ENCODE assay signal across 9 cellular contexts in genomic region chr12:108495054-108495453, GRCh38. TPM values are rescaled to one million over a fixed set of nuclear protein-coding genes. Genes with fewer than 3 reads are reported as not detected.
DNase-seq lines count a peak whose midpoint lies in the region; ATAC-seq and TF ChIP-seq lines count a peak whose summit lies in the region.
"Had no signal": no experiment of that assay in that cellular context is flagged by ENCODE, and none has a peak within 500 bp of the region (broad histone marks: within the 10 kb centered on the region; RNA-seq: fewer than 3 reads in every experiment).

No MANE protein-coding gene starts in this region.

- intact Hi-C loops in activated CD4-positive, alpha-beta T cell treated with anti-CD3 and anti-CD28 coated beads for 36 hours (cut with DNase I, micrococcal nuclease), result no loop called here
- intact Hi-C loops in mammary epithelial cell (cut with micrococcal nuclease), result loop anchor here (1.0 to 10.0 kb wide), 8 partner anchors 38 to 818 kb away; no protein-coding TSS in a partner anchor

- BruUV-seq in mammary epithelial cell (replicated peaks; lab: Mats Ljungman, UMichigan), result no TSS peak

- no peaks in the 10 kb centered on the region for H4K20me1 ChIP-seq in mammary epithelial cell (ENCODE audit: insufficient read depth, low read length)

- H3K27ac ChIP-seq in mammary epithelial cell (ENCODE audit: insufficient read depth, low read depth, low read length), result no peak overlapping the region

- H3K79me2 ChIP-seq in mammary epithelial cell (ENCODE audit: insufficient read depth, low read length), result no peaks in the 10 kb centered on the region

- H3K9me3 ChIP-seq in mammary epithelial cell (replicated peaks; ENCODE audit: insufficient read depth, low read length), result no peaks in the 10 kb centered on the region

- in situ Hi-C loops in mammary epithelial cell (cut with MboI; ENCODE audit: low sequenced_read_pairs in 2 of 2), result no loop called here

- CTCF ChIA-PET in activated CD4-positive, alpha-beta T cell treated with anti-CD3 and anti-CD28 coated beads for 36 hours (lab: Charles Lee), result interaction anchor here (0.6 to 1.4 kb wide), 5 partner anchors 11 to 504 kb away, joined by 3 to 4 read pairs (median 3); no protein-coding TSS in a partner anchor
- CTCF ChIA-PET in mammary epithelial cell (lab: Charles Lee; ENCODE audit: low non-redundant PET), result interaction anchor here (1.0 kb wide), 1 partner anchor 502 kb away, joined by 3 read pairs; no protein-coding TSS in a partner anchor

- H3K4me3 ChIP-seq in mammary epithelial cell (replicated peaks in 1 of 3; ENCODE audit: insufficient read depth in 1 of 3, low read depth in 2 of 3, low read length in 3 of 3), result no peak overlapping the region

- H3K4me2 ChIP-seq in mammary epithelial cell (ENCODE audit: insufficient read depth, low read depth, low read length), result no peak overlapping the region

- 0% methylated on average over 1 of the region's 1 CpG for WGBS in mammary epithelial cell (ENCODE audit: low coverage, missing lambda C conversion rate)

- no peaks in the 10 kb centered on the region for H3K4me1 ChIP-seq in mammary epithelial cell (ENCODE audit: insufficient read depth, low read length)

- TF ChIP-seq CTCF in mammary epithelial cell (conservative IDR thresholded peaks at IDR 0.05 in 1 of 2, IDR thresholded peaks at IDR 0.05 in 1 of 2; ENCODE audit: extremely low read depth in 1 of 2, insufficient read depth in 1 of 2, low read depth in 1 of 2, low read length in 2 of 2) (peak; percentile 71 to 92), nephron progenitor cell (IDR thresholded peaks at IDR 0.05) (peak; percentile 60)

- peak; percentile 26 for ATAC-seq in activated CD4-positive, alpha-beta T cell treated with anti-CD3 and anti-CD28 coated beads for 36 hours
- ATAC-seq in GM21529 (IDR thresholded peaks at IDR 0.05; ENCODE audit: unreplicated experiment) (no peak), HG03175 (IDR thresholded peaks at IDR 0.05; ENCODE audit: unreplicated experiment) (no peak)
- ATAC-seq: activated T-cell treated with anti-CD3 and anti-CD28 coated beads, Interleukin-2, amount 50 U/mL, for 72 hours had no signal

- DNase-seq in activated CD4-positive, alpha-beta T cell treated with anti-CD3 and anti-CD28 coated beads for 36 hours, result peak; percentile 63
- DNase-seq in activated CD4-positive, alpha-beta T cell treated with anti-CD3 and anti-CD28 coated beads, Interleukin-2, amount 50 U/mL, for 4 hours, result no peak
- DNase-seq in Kasumi-1 (lab: John Stamatoyannopoulos, UW) (peak; percentile 15 to 16), mammary epithelial cell (peak; percentile 22), nephron progenitor cell (peak; percentile 48), GM19240 (ENCODE audit: insufficient read length, low spot score) (no peak)

- POLR2A ChIA-PET in activated CD4-positive, alpha-beta T cell treated with anti-CD3 and anti-CD28 coated beads for 36 hours (lab: Charles Lee), result no interaction called here

- peaks cover 2% of the 10 kb centered on the region for H3K36me3 Mint-ChIP-seq in activated CD4-positive, alpha-beta T cell treated with anti-CD3 and anti-CD28 coated beads for 36 hours (ENCODE audit: low read depth)
- no peaks in the 10 kb centered on the region for H3K36me3 Mint-ChIP-seq in nephron progenitor cell (ENCODE audit: low read depth)

- dilution Hi-C loops in mammary epithelial cell (cut with HindIII; ENCODE audit: low sequenced_read_pairs), result no loop called here

- no peaks in the 10 kb centered on the region for H3K4me1 Mint-ChIP-seq in activated CD4-positive, alpha-beta T cell treated with anti-CD3 and anti-CD28 coated beads for 36 hours
- H3K4me1 Mint-ChIP-seq in nephron progenitor cell, result no peaks in the 10 kb centered on the region

- H3K27ac Mint-ChIP-seq in activated CD4-positive, alpha-beta T cell treated with anti-CD3 and anti-CD28 coated beads for 36 hours, result no peak overlapping the region
- no peak overlapping the region for H3K27ac Mint-ChIP-seq in nephron progenitor cell
- H3K27ac Mint-ChIP-seq: activated T-cell treated with anti-CD3 and anti-CD28 coated beads, Interleukin-2, amount 50 U/mL, for 72 hours had no signal

- peaks cover 6% of the 10 kb centered on the region for H3K27me3 ChIP-seq in mammary epithelial cell (ENCODE audit: insufficient read depth, low read length)

- no peaks in the 10 kb centered on the region for H3K9me3 Mint-ChIP-seq in activated CD4-positive, alpha-beta T cell treated with anti-CD3 and anti-CD28 coated beads for 36 hours (ENCODE audit: low read depth)
- H3K9me3 Mint-ChIP-seq in nephron progenitor cell, result no peaks in the 10 kb centered on the region
- H3K9me3 Mint-ChIP-seq: activated T-cell treated with anti-CD3 and anti-CD28 coated beads, Interleukin-2, amount 50 U/mL, for 72 hours had no signal

- H3K4me3 Mint-ChIP-seq in activated CD4-positive, alpha-beta T cell treated with anti-CD3 and anti-CD28 coated beads for 36 hours, result no peak overlapping the region
- H3K4me3 Mint-ChIP-seq in nephron progenitor cell, result no peak overlapping the region
- H3K4me3 Mint-ChIP-seq: activated T-cell treated with anti-CD3 and anti-CD28 coated beads, Interleukin-2, amount 50 U/mL, for 72 hours had no signal

- H2AFZ ChIP-seq in mammary epithelial cell (ENCODE audit: low read depth, low read length), result no peak overlapping the region

- H3K9ac ChIP-seq in mammary epithelial cell (ENCODE audit: insufficient read depth, low read length), result no peak overlapping the region

- peaks cover 36% of the 10 kb centered on the region for H3K27me3 Mint-ChIP-seq in activated CD4-positive, alpha-beta T cell treated with anti-CD3 and anti-CD28 coated beads for 36 hours
- peaks cover 17% of the 10 kb centered on the region for H3K27me3 Mint-ChIP-seq in nephron progenitor cell (ENCODE audit: low read depth, poor library complexity)

- no peaks in the 10 kb centered on the region for H3K36me3 ChIP-seq in mammary epithelial cell (ENCODE audit: insufficient read depth, low read length)

RNA-seq across cellular contexts. Expression of gene FICD, which starts 20.0 kb away (rescaled TPM):
- total RNA-seq in activated CD4-positive, alpha-beta T cell treated with anti-CD3 and anti-CD28 coated beads for 36 hours, result 1 to 10 TPM; 3.5 to 4.5 TPM
- total RNA-seq in mammary epithelial cell, result 1 to 10 TPM; 5.5 to 5.6 TPM
- polyA plus RNA-seq in mammary epithelial cell, result 0.80 TPM
- not detected for polyA minus RNA-seq in mammary epithelial cell

Comparison
In these comparisons a context has a peak if more than half of its experiments do, and no peak if none do; other contexts are left out.
1. DNase-seq: peak in activated CD4-positive, alpha-beta T cell treated with anti-CD3 and anti-CD28 coated beads for 36 hours (single experiment), Kasumi-1 (2 of 2), mammary epithelial cell (single experiment) and nephron progenitor cell (single experiment); none in activated CD4-positive, alpha-beta T cell treated with anti-CD3 and anti-CD28 coated beads, Interleukin-2, amount 50 U/mL, for 4 hours (0 of 2) and GM19240 (single experiment).